Comparison of ENCODE assay signal across 14 cellular contexts in genomic region chr18:49028091-49028490, GRCh38.
DNase-seq lines count a peak whose midpoint lies in the region; TF ChIP-seq lines count a peak whose summit lies in the region.
"Had no signal": no experiment of that assay in that cellular context is flagged by ENCODE, and none has a peak within 500 bp of the region (broad histone marks: within the 10 kb centered on the region; RNA-seq: fewer than 3 reads in every experiment).

No MANE protein-coding gene starts in this region.

- H3K9ac ChIP-seq in colonic mucosa (ENCODE audit: low read depth in 2 of 2, low read length in 2 of 2) (no peak overlapping the region), neuronal stem cell (ENCODE audit: low read depth, low read length, poor library complexity) (no peak overlapping the region)
- H3K9ac ChIP-seq: GM23248 had no signal

- H2AFZ ChIP-seq in neuronal stem cell (ENCODE audit: low read length), result no peak overlapping the region
- H2AFZ ChIP-seq: GM23248 had no signal

- H3K36me3 ChIP-seq in colonic mucosa (no peaks in the 10 kb centered on the region), neuronal stem cell (replicated peaks in 1 of 2; ENCODE audit: control insufficient read depth in 2 of 2, insufficient read depth in 2 of 2, low read length in 2 of 2) (no peaks in the 10 kb centered on the region)

- no peak overlapping the region for H3K23ac ChIP-seq in neuronal stem cell (ENCODE audit: low read depth, low read length, poor library complexity)

- no peak overlapping the region for H3K27ac ChIP-seq in colonic mucosa
- H3K27ac ChIP-seq in neuronal stem cell (replicated peaks; ENCODE audit: low read length), result no peak overlapping the region
- H3K27ac ChIP-seq: C4-2B, GM23248 had no signal

- H3K4me3 Mint-ChIP-seq in activated CD4-positive, alpha-beta memory T cell treated with anti-CD3 and anti-CD28 coated beads, Interleukin-2, amount 10 ng/mL, durations not matched to agents 7 days and 5 days, result no peak overlapping the region
- H3K4me3 Mint-ChIP-seq in activated CD4-positive, alpha-beta memory T cell treated with anti-CD3 and anti-CD28 coated beads for 36 hours, result no peak overlapping the region
- no peak overlapping the region for H3K4me3 Mint-ChIP-seq in nephron progenitor cell
- H3K4me3 Mint-ChIP-seq: CD4-positive, alpha-beta memory T cell had no signal

- H3K27me3 ChIP-seq in colonic mucosa (no peaks in the 10 kb centered on the region), neuronal stem cell (ENCODE audit: control insufficient read depth in 3 of 3, insufficient read depth in 3 of 3, low read depth in 1 of 3, low read length in 3 of 3) (no peaks in the 10 kb centered on the region)

- TF ChIP-seq CTCF in colonic mucosa (IDR thresholded peaks at IDR 0.05), result no peak
- TF ChIP-seq CTCF in nephron progenitor cell (IDR thresholded peaks at IDR 0.05), result no peak

- no peak overlapping the region for H3K14ac ChIP-seq in neuronal stem cell (ENCODE audit: low read length)

- no peak overlapping the region for H4K91ac ChIP-seq in neuronal stem cell (ENCODE audit: low read depth, low read length, poor library complexity)

- H3K4ac ChIP-seq in neuronal stem cell (ENCODE audit: low read length), result no peak overlapping the region

- peaks cover 6% of the 10 kb centered on the region for H3K27me3 Mint-ChIP-seq in activated CD4-positive, alpha-beta memory T cell treated with anti-CD3 and anti-CD28 coated beads, Interleukin-2, amount 10 ng/mL, durations not matched to agents 7 days and 5 days
- peaks cover 3% of the 10 kb centered on the region for H3K27me3 Mint-ChIP-seq in activated CD4-positive, alpha-beta memory T cell treated with anti-CD3 and anti-CD28 coated beads for 36 hours
- peaks cover 21% of the 10 kb centered on the region for H3K27me3 Mint-ChIP-seq in nephron progenitor cell (ENCODE audit: low read depth, poor library complexity)

- CTCF ChIA-PET in activated CD4-positive, alpha-beta memory T cell treated with anti-CD3 and anti-CD28 coated beads, Interleukin-2, amount 10 ng/mL, durations not matched to agents 7 days and 5 days (lab: Charles Lee), result no interaction called here
- CTCF ChIA-PET in activated CD4-positive, alpha-beta memory T cell treated with anti-CD3 and anti-CD28 coated beads for 36 hours (lab: Charles Lee), result no interaction called here

- no peak overlapping the region for H2BK120ac ChIP-seq in neuronal stem cell (ENCODE audit: low read depth, low read length)

- H3K4me3 ChIP-seq in colonic mucosa (no peak overlapping the region), neuronal stem cell (ENCODE audit: low read length in 2 of 2) (no peak overlapping the region)
- H3K4me3 ChIP-seq: GM12878, GM23248 had no signal

- peak overlapping the region; percentile 25 for H2AK5ac ChIP-seq in neuronal stem cell (ENCODE audit: low read depth, low read length)

- intact Hi-C loops in activated CD4-positive, alpha-beta memory T cell treated with anti-CD3 and anti-CD28 coated beads for 36 hours (cut with micrococcal nuclease), result no loop called here
- intact Hi-C loops in colonic mucosa (cut with DNase I), result loop anchor here (10.0 kb wide), 1 partner anchor 207 kb away; no protein-coding TSS in a partner anchor

- POLR2A ChIA-PET in activated CD4-positive, alpha-beta memory T cell treated with anti-CD3 and anti-CD28 coated beads, Interleukin-2, amount 10 ng/mL, durations not matched to agents 7 days and 5 days (lab: Charles Lee), result no interaction called here
- POLR2A ChIA-PET in activated CD4-positive, alpha-beta memory T cell treated with anti-CD3 and anti-CD28 coated beads for 36 hours (lab: Charles Lee), result no interaction called here

- no peak overlapping the region for H2BK5ac ChIP-seq in neuronal stem cell (ENCODE audit: low read length)

- no peaks in the 10 kb centered on the region for H3K9me3 ChIP-seq in colonic mucosa
- no peaks in the 10 kb centered on the region for H3K9me3 ChIP-seq in neuronal stem cell (replicated peaks in 1 of 2; ENCODE audit: control insufficient read depth in 2 of 2, insufficient read depth in 1 of 2, low read depth in 1 of 2, low read length in 2 of 2)

- no peak overlapping the region for H3K4me2 ChIP-seq in neuronal stem cell (ENCODE audit: insufficient read depth, low read length, poor library complexity, severe bottlenecking)

- peak; percentile 4 for DNase-seq in activated CD4-positive, alpha-beta memory T cell treated with anti-CD3 and anti-CD28 coated beads, Interleukin-2, amount 10 ng/mL, durations not matched to agents 7 days and 5 days
- no peak for DNase-seq in activated CD4-positive, alpha-beta memory T cell treated with anti-CD3 and anti-CD28 coated beads for 36 hours
- peak; percentile 2 for DNase-seq in AG20443 (ENCODE audit: low spot score)
- DNase-seq in colonic mucosa, result peak; percentile 14
- DNase-seq in neuronal stem cell (ENCODE audit: low spot score), result no peak
- DNase-seq in nephron progenitor cell, result no peak
- DNase-seq in midbrain (lab: John Stamatoyannopoulos, UW), result no peak
- no peak for DNase-seq in NCI-H526 treated with DMSO at 0.1 percent for 48 hours (lab: John Stamatoyannopoulos, UW)
- DNase-seq: 8988T; CD4-positive, alpha-beta memory T cell; DMS79; GM23248 had no signal

- H2BK12ac ChIP-seq in neuronal stem cell (ENCODE audit: low read length), result no peak overlapping the region

- H3K4me1 Mint-ChIP-seq in activated CD4-positive, alpha-beta memory T cell treated with anti-CD3 and anti-CD28 coated beads, Interleukin-2, amount 10 ng/mL, durations not matched to agents 7 days and 5 days, result peaks cover 25% of the 10 kb centered on the region
- H3K4me1 Mint-ChIP-seq in activated CD4-positive, alpha-beta memory T cell treated with anti-CD3 and anti-CD28 coated beads for 36 hours (ENCODE audit: low read depth), result peaks cover 15% of the 10 kb centered on the region
- H3K4me1 Mint-ChIP-seq in nephron progenitor cell, result peaks cover 19% of the 10 kb centered on the region

- no CpG with 5 or more reads among the region's 5 CpGs for WGBS in neuronal stem cell (ENCODE audit: extremely low coverage in 2 of 2, insufficient read length in 2 of 2, insufficient replicate concordance in 1 of 2), 2 donors

- no peak overlapping the region for H3K27ac Mint-ChIP-seq in activated CD4-positive, alpha-beta memory T cell treated with anti-CD3 and anti-CD28 coated beads, Interleukin-2, amount 10 ng/mL, durations not matched to agents 7 days and 5 days
- H3K27ac Mint-ChIP-seq in activated CD4-positive, alpha-beta memory T cell treated with anti-CD3 and anti-CD28 coated beads for 36 hours, result no peak overlapping the region
- no peak overlapping the region for H3K27ac Mint-ChIP-seq in nephron progenitor cell
- H3K27ac Mint-ChIP-seq: CD4-positive, alpha-beta memory T cell had no signal

- H2BK15ac ChIP-seq in neuronal stem cell (ENCODE audit: low read length), result no peak overlapping the region

- no peaks in the 10 kb centered on the region for H3K4me1 ChIP-seq in colonic mucosa
- peaks cover 0 to 2% of the 10 kb centered on the region in 2 donors for H3K4me1 ChIP-seq in neuronal stem cell (ENCODE audit: control insufficient read depth in 2 of 2, insufficient read depth in 1 of 2, low read depth in 1 of 2, low read length in 2 of 2)

- no peak overlapping the region for H4K8ac ChIP-seq in neuronal stem cell (ENCODE audit: low read depth, low read length)

- H3K9me3 Mint-ChIP-seq in activated CD4-positive, alpha-beta memory T cell treated with anti-CD3 and anti-CD28 coated beads, Interleukin-2, amount 10 ng/mL, durations not matched to agents 7 days and 5 days, result no peaks in the 10 kb centered on the region
- H3K9me3 Mint-ChIP-seq in activated CD4-positive, alpha-beta memory T cell treated with anti-CD3 and anti-CD28 coated beads for 36 hours, result no peaks in the 10 kb centered on the region
- H3K9me3 Mint-ChIP-seq in nephron progenitor cell, result peaks cover under 1% of the 10 kb centered on the region
- H3K9me3 Mint-ChIP-seq: CD4-positive, alpha-beta memory T cell had no signal

- no peak overlapping the region for H3K18ac ChIP-seq in neuronal stem cell (ENCODE audit: low read length)

- no peaks in the 10 kb centered on the region for H3K79me1 ChIP-seq in neuronal stem cell (ENCODE audit: low read depth, low read length)

- H3K36me3 Mint-ChIP-seq in activated CD4-positive, alpha-beta memory T cell treated with anti-CD3 and anti-CD28 coated beads, Interleukin-2, amount 10 ng/mL, durations not matched to agents 7 days and 5 days (ENCODE audit: low read depth), result no peaks in the 10 kb centered on the region
- H3K36me3 Mint-ChIP-seq in activated CD4-positive, alpha-beta memory T cell treated with anti-CD3 and anti-CD28 coated beads for 36 hours, result no peaks in the 10 kb centered on the region
- no peaks in the 10 kb centered on the region for H3K36me3 Mint-ChIP-seq in nephron progenitor cell (ENCODE audit: low read depth)
- H3K36me3 Mint-ChIP-seq: CD4-positive, alpha-beta memory T cell had no signal

Comparison
In these comparisons a context has a peak if more than half of its experiments do, and no peak if none do; other contexts are left out.
1. DNase-seq: peak in activated CD4-positive, alpha-beta memory T cell treated with anti-CD3 and anti-CD28 coated beads, Interleukin-2, amount 10 ng/mL, durations not matched to agents 7 days and 5 days (single experiment), AG20443 (single experiment) and colonic mucosa (single experiment); none in activated CD4-positive, alpha-beta memory T cell treated with anti-CD3 and anti-CD28 coated beads for 36 hours (single experiment), neuronal stem cell (single experiment), nephron progenitor cell (single experiment), midbrain (single experiment) and NCI-H526 treated with DMSO at 0.1 percent for 48 hours (single experiment).